Comparison of ENCODE assay signal across 19 cellular contexts in genomic region chr2:171249689-171250088, GRCh38.
DNase-seq lines count a peak whose midpoint lies in the region; ATAC-seq, FAIRE-seq and TF ChIP-seq lines count a peak whose summit lies in the region.
"Had no signal": no experiment of that assay in that cellular context is flagged by ENCODE, and none has a peak within 500 bp of the region (broad histone marks: within the 10 kb centered on the region; RNA-seq: fewer than 3 reads in every experiment).

No MANE protein-coding gene starts in this region.

- H3K4me1 ChIP-seq in endodermal cell (ENCODE audit: control insufficient read depth, insufficient read depth, low read length), result no peaks in the 10 kb centered on the region
- H3K4me1 ChIP-seq: BLaER1 had no signal

- H3K36me3 ChIP-seq in endodermal cell (ENCODE audit: control insufficient read depth, insufficient read depth, low read length), result no peaks in the 10 kb centered on the region
- H3K36me3 ChIP-seq: BLaER1 had no signal

- peaks cover 22% of the 10 kb centered on the region for H3K36me3 Mint-ChIP-seq in activated CD4-positive, alpha-beta T cell treated with anti-CD3 and anti-CD28 coated beads, Interleukin-2, amount 10 ng/mL, durations not matched to agents 7 days and 5 days (ENCODE audit: low read depth)
- H3K36me3 Mint-ChIP-seq in CD4-positive, alpha-beta T cell (ENCODE audit: low read depth), result no peaks in the 10 kb centered on the region
- H3K36me3 Mint-ChIP-seq in endodermal cell (ENCODE audit: low read depth), result peaks cover 8% of the 10 kb centered on the region
- H3K36me3 Mint-ChIP-seq in stimulated activated naive B cell treated with anti-CD40 and anti-IgM and Interleukin-4, amounts not matched to agents 10 μg/mL and 1 μg/mL and 100 μg/mL, for 72 hours, result peaks cover 14 to 24% of the 10 kb centered on the region in 2 donors
- H3K36me3 Mint-ChIP-seq: CD14-positive monocyte had no signal

- peaks cover 26% of the 10 kb centered on the region for H3K9me3 Mint-ChIP-seq in activated CD4-positive, alpha-beta T cell treated with anti-CD3 and anti-CD28 coated beads, Interleukin-2, amount 10 ng/mL, durations not matched to agents 7 days and 5 days
- no peaks in the 10 kb centered on the region for H3K9me3 Mint-ChIP-seq in CD4-positive, alpha-beta T cell
- H3K9me3 Mint-ChIP-seq in endodermal cell, result peaks cover 25% of the 10 kb centered on the region
- H3K9me3 Mint-ChIP-seq in stimulated activated naive B cell treated with anti-CD40 and anti-IgM and Interleukin-4, amounts not matched to agents 10 μg/mL and 1 μg/mL and 100 μg/mL, for 72 hours, result peaks cover 9 to 14% of the 10 kb centered on the region in 2 donors

- intact Hi-C loops in CD4-positive, alpha-beta T cell (cut with DNase I, micrococcal nuclease), result loop anchor here (2.0 to 10.0 kb wide), 3 partner anchors 39 to 165 kb away; no protein-coding TSS in a partner anchor

- peak overlapping the region; percentile 68 for H3K27ac Mint-ChIP-seq in activated CD4-positive, alpha-beta T cell treated with anti-CD3 and anti-CD28 coated beads, Interleukin-2, amount 10 ng/mL, durations not matched to agents 7 days and 5 days
- peak overlapping the region; percentile 18 for H3K27ac Mint-ChIP-seq in CD4-positive, alpha-beta T cell
- H3K27ac Mint-ChIP-seq in endodermal cell, result peak overlapping the region; percentile 13
- H3K27ac Mint-ChIP-seq in stimulated activated naive B cell treated with anti-CD40 and anti-IgM and Interleukin-4, amounts not matched to agents 10 μg/mL and 1 μg/mL and 100 μg/mL, for 72 hours, result peak overlapping the region; percentile 53
- H3K27ac Mint-ChIP-seq: CD14-positive monocyte, GM23338 had no signal

- POLR2A ChIA-PET in activated CD4-positive, alpha-beta T cell treated with anti-CD3 and anti-CD28 coated beads, Interleukin-2, amount 10 ng/mL, durations not matched to agents 7 days and 5 days (lab: Charles Lee), result no interaction called here
- POLR2A ChIA-PET in CD4-positive, alpha-beta T cell (lab: Charles Lee), result interaction anchor here (1.4 to 1.5 kb wide), 2 partner anchors 86 to 89 kb away, joined by 4 to 8 read pairs; no protein-coding TSS in a partner anchor

- H3K27ac ChIP-seq in CD4-positive, alpha-beta T cell (ENCODE audit: low read depth, low read length), result no peak overlapping the region
- no peak overlapping the region for H3K27ac ChIP-seq in endodermal cell (ENCODE audit: low read depth, low read length)
- H3K27ac ChIP-seq: BLaER1 had no signal

- no peaks in the 10 kb centered on the region for H3K27me3 Mint-ChIP-seq in activated CD4-positive, alpha-beta T cell treated with anti-CD3 and anti-CD28 coated beads, Interleukin-2, amount 10 ng/mL, durations not matched to agents 7 days and 5 days
- H3K27me3 Mint-ChIP-seq in CD4-positive, alpha-beta T cell, result no peaks in the 10 kb centered on the region
- no peaks in the 10 kb centered on the region for H3K27me3 Mint-ChIP-seq in endodermal cell (ENCODE audit: insufficient read depth)
- peaks cover 0 to 4% of the 10 kb centered on the region in 2 donors for H3K27me3 Mint-ChIP-seq in stimulated activated naive B cell treated with anti-CD40 and anti-IgM and Interleukin-4, amounts not matched to agents 10 μg/mL and 1 μg/mL and 100 μg/mL, for 72 hours

- no peak overlapping the region for H3K9ac ChIP-seq in endodermal cell (ENCODE audit: extremely low read depth, low read length, poor library complexity, severe bottlenecking)
- H3K9ac ChIP-seq: BLaER1 had no signal

- peaks cover 58% of the 10 kb centered on the region for H3K4me1 Mint-ChIP-seq in activated CD4-positive, alpha-beta T cell treated with anti-CD3 and anti-CD28 coated beads, Interleukin-2, amount 10 ng/mL, durations not matched to agents 7 days and 5 days
- peaks cover 46% of the 10 kb centered on the region for H3K4me1 Mint-ChIP-seq in CD4-positive, alpha-beta T cell (ENCODE audit: low read depth)
- H3K4me1 Mint-ChIP-seq in endodermal cell, result no peaks in the 10 kb centered on the region
- peaks cover 26 to 38% of the 10 kb centered on the region in 2 donors for H3K4me1 Mint-ChIP-seq in stimulated activated naive B cell treated with anti-CD40 and anti-IgM and Interleukin-4, amounts not matched to agents 10 μg/mL and 1 μg/mL and 100 μg/mL, for 72 hours

- WGBS in endodermal cell (ENCODE audit: insufficient coverage in 1 of 2, insufficient read length in 1 of 2), 2 experiments, result 91 to 93% methylated on average over 1 of the region's 1 CpG

- no peak overlapping the region for H3K4me3 Mint-ChIP-seq in activated CD4-positive, alpha-beta T cell treated with anti-CD3 and anti-CD28 coated beads, Interleukin-2, amount 10 ng/mL, durations not matched to agents 7 days and 5 days
- no peak overlapping the region for H3K4me3 Mint-ChIP-seq in CD4-positive, alpha-beta T cell
- no peak overlapping the region for H3K4me3 Mint-ChIP-seq in endodermal cell
- H3K4me3 Mint-ChIP-seq in stimulated activated naive B cell treated with anti-CD40 and anti-IgM and Interleukin-4, amounts not matched to agents 10 μg/mL and 1 μg/mL and 100 μg/mL, for 72 hours, result no peak overlapping the region
- H3K4me3 Mint-ChIP-seq: CD14-positive monocyte, GM23338 had no signal

- no peak for TF ChIP-seq CTCF in CD4-positive, alpha-beta T cell (IDR thresholded peaks at IDR 0.05)
- TF ChIP-seq CTCF in endodermal cell (conservative IDR thresholded peaks at IDR 0.05), result no peak
- TF ChIP-seq CTCF in D721Med (IDR thresholded peaks at IDR 0.05; ENCODE audit: insufficient read depth, missing control alignments), result no peak

- H3K4me3 ChIP-seq in endodermal cell (ENCODE audit: low read length), result no peak overlapping the region
- H3K4me3 ChIP-seq: BLaER1, GM23338 had no signal

- no peak for FAIRE-seq in D721Med (lab: Jason Lieb, UNC)
- FAIRE-seq: H54, HTR-8/SVneo had no signal

- no peak for DNase-seq in activated CD4-positive, alpha-beta T cell treated with anti-CD3 and anti-CD28 coated beads, Interleukin-2, amount 10 ng/mL, durations not matched to agents 7 days and 5 days
- no peak for DNase-seq in activated CD4-positive, alpha-beta T cell treated with anti-CD3 and anti-CD28 coated beads for 4 hours
- no peak for DNase-seq in CD4-positive, alpha-beta T cell
- DNase-seq in endodermal cell (no peak), D721Med (ENCODE audit: insufficient read length, low spot score) (no peak), DMS53 treated with DMSO at 0.1 percent for 48 hours (lab: John Stamatoyannopoulos, UW; ENCODE audit: unreplicated experiment) (no peak)
- DNase-seq in stimulated activated naive B cell treated with anti-CD40 and anti-IgM and Interleukin-4, amounts not matched to agents 10 μg/mL and 1 μg/mL and 100 μg/mL, for 72 hours, result no peak
- DNase-seq: 8988T; CD8-positive, alpha-beta memory T cell; COR-L47; DMS79; GDM1; HCEC 1CT; IMR-90 had no signal

- CTCF ChIA-PET in activated CD4-positive, alpha-beta T cell treated with anti-CD3 and anti-CD28 coated beads, Interleukin-2, amount 10 ng/mL, durations not matched to agents 7 days and 5 days (lab: Charles Lee), result interaction anchor here (0.6 to 1.0 kb wide), 4 partner anchors 19 to 1174 kb away, joined by 3 to 4 read pairs (median 3); no protein-coding TSS in a partner anchor
- CTCF ChIA-PET in CD4-positive, alpha-beta T cell (lab: Charles Lee), result interaction anchor here (0.6 kb wide), 1 partner anchor 320 kb away, joined by 4 read pairs; the partner anchor contains the start of gene GORASP2

- H3K9me3 ChIP-seq in CD4-positive, alpha-beta T cell (ENCODE audit: control insufficient read depth, low read length), result peaks cover 5% of the 10 kb centered on the region
- peaks cover 23% of the 10 kb centered on the region for H3K9me3 ChIP-seq in endodermal cell (ENCODE audit: control insufficient read depth, low read length)

- H3K27me3 ChIP-seq in CD4-positive, alpha-beta T cell (ENCODE audit: control insufficient read depth, insufficient read depth, low read length), result no peaks in the 10 kb centered on the region
- H3K27me3 ChIP-seq in endodermal cell (ENCODE audit: control insufficient read depth, insufficient read depth, low read length, poor library complexity, severe bottlenecking), result no peaks in the 10 kb centered on the region
- H3K27me3 ChIP-seq: BLaER1 had no signal

- no peak for ATAC-seq in CD4-positive, alpha-beta T cell (ENCODE audit: poor library complexity)
- no peak for ATAC-seq in stimulated activated naive B cell treated with anti-CD40 and anti-IgM and Interleukin-4, amounts not matched to agents 10 μg/mL and 1 μg/mL and 100 μg/mL, for 72 hours (replicated peaks)
- ATAC-seq: GM23338 had no signal

Comparison
In these comparisons a context has a peak if more than half of its experiments do, and no peak if none do; other contexts are left out.
1. H3K27ac Mint-ChIP-seq: peak in every context shown above with its lines; median percentile 68 in activated CD4-positive, alpha-beta T cell treated with anti-CD3 and anti-CD28 coated beads, Interleukin-2, amount 10 ng/mL, durations not matched to agents 7 days and 5 days; 53 in stimulated activated naive B cell treated with anti-CD40 and anti-IgM and Interleukin-4, amounts not matched to agents 10 μg/mL and 1 μg/mL and 100 μg/mL, for 72 hours; 18 in CD4-positive, alpha-beta T cell; 13 in endodermal cell.